ENCODE assay signal across 1 cellular context in genomic region chr6:126107475-126108121, GRCh38.
A peak's percentile ranks its signal among the peaks of the same experiment; 100 is the strongest.
TF ChIP-seq lines count a peak whose summit lies in the region.

No MANE protein-coding gene starts in this region.

TF ChIP-seq in GM23338, 12 proteins besides CTCF, POLR2A, EP300 and RAD21 (continued from another document):
- TF ChIP-seq NANOG (IDR thresholded peaks at IDR 0.05; ENCODE audit: borderline replicate concordance) = peak; percentile 32; the same call in 1 of the 2 replicates
